ENCODE assay signal across 15 cellular contexts in genomic region chr5:170755679-170756456, GRCh38. TPM values are rescaled to one million over a fixed set of nuclear protein-coding genes. Genes with fewer than 3 reads are reported as not detected.
DNase-seq lines count a peak whose midpoint lies in the region; ATAC-seq and TF ChIP-seq lines count a peak whose summit lies in the region.
"Had no signal": no experiment of that assay in that cellular context is flagged by ENCODE, and none has a peak within 500 bp of the region (broad histone marks: within the 10 kb centered on the region; RNA-seq: fewer than 3 reads in every experiment).

No MANE protein-coding gene starts in this region.

- WGBS in heart left ventricle, 4 donors = 55 to 75% (median 66%) methylated on average over 7 of the region's 7 CpGs
- WGBS in stomach, 5 donors = 34 to 51% (median 44%) methylated on average over 7 of the region's 7 CpGs

- DNase-seq in NCI-H1417 (lab: John Stamatoyannopoulos, UW) = peak; percentile 3 to 55 (median 14)
- no peak for DNase-seq in NCI-H1417 treated with DMSO at 0.1 percent for 48 hours (lab: John Stamatoyannopoulos, UW)
- peak in 1 of 2 experiments; percentile 73 for DNase-seq in PC-9
- peak in 4 of 5 donors; percentile 59 to 88 (median 72) for DNase-seq in heart left ventricle
- DNase-seq in stomach = peak; percentile 85
- DNase-seq in Karpas-422 = no peak
- DNase-seq in naive thymus-derived CD8-positive, alpha-beta T cell = no peak
- no peak for DNase-seq in NOMO-1 treated with DMSO at 0.1 percent for 48 hours (lab: John Stamatoyannopoulos, UW; ENCODE audit: unreplicated experiment)
- DNase-seq: activated CD4-positive, alpha-beta T cell treated with anti-CD3 and anti-CD28 coated beads, Interleukin-2, amount 50 U/mL, for 1 hour; NCI-H82; stimulated activated CD4-positive, alpha-beta T cell treated with anti-CD3 and anti-CD28 coated beads, Interleukin-4, amount 100 ng/mL, for 1 hour had no signal

- H2AFZ ChIP-seq in PC-9 (no peak overlapping the region), Karpas-422 (ENCODE audit: low read length) (no peak overlapping the region)

- POLR2A ChIA-PET in PC-9 (lab: Charles Lee; ENCODE audit: unreplicated experiment) = interaction anchor here (0.6 kb wide), 2 partner anchors 1527 to 1697 kb away, joined by 3 to 5 read pairs; no protein-coding TSS in a partner anchor
- POLR2A ChIA-PET in naive thymus-derived CD8-positive, alpha-beta T cell (lab: Charles Lee) = no interaction called here

- no peaks in the 10 kb centered on the region for H3K9me3 Mint-ChIP-seq in naive thymus-derived CD8-positive, alpha-beta T cell
- H3K9me3 Mint-ChIP-seq: IgD-negative memory B cell; stimulated activated naive CD8-positive, alpha-beta T cell treated with anti-CD3 and anti-CD28 coated beads, Interleukin-15, Interleukin-2, amounts not matched to agents 100 ng/mL and 50 ng/mL, for 24 hours had no signal

- no peaks in the 10 kb centered on the region for H3K4me1 Mint-ChIP-seq in naive thymus-derived CD8-positive, alpha-beta T cell
- H3K4me1 Mint-ChIP-seq: IgD-negative memory B cell had no signal

- peak overlapping the region; percentile 30 for H3K4me2 ChIP-seq in PC-9
- no peak overlapping the region for H3K4me2 ChIP-seq in Karpas-422 (ENCODE audit: low read depth, low read length, poor library complexity, severe bottlenecking)

- H3K27me3 Mint-ChIP-seq in naive thymus-derived CD8-positive, alpha-beta T cell = peaks cover 1 to 18% (median 4%) of the 10 kb centered on the region in 5 donors

- H3K27me3 ChIP-seq in PC-9 (ENCODE audit: insufficient read depth, low read depth) (no peaks in the 10 kb centered on the region), heart left ventricle (no peaks in the 10 kb centered on the region), stomach (peaks cover 0 to 2% (median 0%) of the 10 kb centered on the region in 3 donors), Karpas-422 (ENCODE audit: low read length) (no peaks in the 10 kb centered on the region)

- H3K9ac ChIP-seq in Karpas-422 (ENCODE audit: low read length) = no peak overlapping the region

- H3K4me3 ChIP-seq in PC-9 = no peak overlapping the region
- H3K4me3 ChIP-seq in heart left ventricle = no peak overlapping the region
- no peak overlapping the region for H3K4me3 ChIP-seq in stomach
- H3K4me3 ChIP-seq in Karpas-422 (ENCODE audit: low read length) = no peak overlapping the region

- TF ChIP-seq EP300 in stomach (IDR thresholded peaks at IDR 0.05) = no peak

- ATAC-seq in heart left ventricle = peak; percentile 93 to 95 (median 94)
- no peak for ATAC-seq in naive thymus-derived CD8-positive, alpha-beta T cell
- ATAC-seq: HCT116 had no signal

- H3F3A ChIP-seq in PC-9 (ENCODE audit: insufficient read depth, low read depth) = peaks cover 55% of the 10 kb centered on the region

- H3K27ac Mint-ChIP-seq in naive thymus-derived CD8-positive, alpha-beta T cell = no peak overlapping the region
- H3K27ac Mint-ChIP-seq: IgD-negative memory B cell; stimulated activated naive CD8-positive, alpha-beta T cell treated with anti-CD3 and anti-CD28 coated beads, Interleukin-15, Interleukin-2, amounts not matched to agents 100 ng/mL and 50 ng/mL, for 24 hours had no signal

- intact Hi-C loops in PC-9 (cut with micrococcal nuclease; ENCODE audit: unreplicated experiment) (loop anchor here (5.0 to 10.0 kb wide), 2 partner anchors 769 to 1404 kb away; no protein-coding TSS in a partner anchor), heart left ventricle (cut with DNase I) (loop anchor here in 1 of 10 donors (1.0 kb wide), 1 partner anchor 9 kb away; no protein-coding TSS in a partner anchor), stomach (cut with DNase I; ENCODE audit: low total_unique reads) (no loop called here)

- TF ChIP-seq CTCF in PC-9 (conservative IDR thresholded peaks at IDR 0.05) (no peak), heart left ventricle (IDR thresholded peaks at IDR 0.05) (no peak), stomach (IDR thresholded peaks at IDR 0.05) (no peak)

- H3K27ac ChIP-seq in PC-9 = peak overlapping the region; percentile 74
- H3K27ac ChIP-seq in heart left ventricle = peak overlapping the region; percentile 67 to 96 (median 88)
- H3K27ac ChIP-seq in stomach = peak overlapping the region; percentile 78 to 88 (median 81)
- no peak overlapping the region for H3K27ac ChIP-seq in Karpas-422 (ENCODE audit: low read length)

- no peaks in the 10 kb centered on the region for H3K36me3 ChIP-seq in PC-9 (ENCODE audit: low read depth)
- H3K36me3 ChIP-seq in heart left ventricle = no peaks in the 10 kb centered on the region
- H3K36me3 ChIP-seq in stomach = no peaks in the 10 kb centered on the region
- H3K36me3 ChIP-seq in Karpas-422 (ENCODE audit: insufficient read depth, low read length) = no peaks in the 10 kb centered on the region

- no peak overlapping the region for H3K4me3 Mint-ChIP-seq in naive thymus-derived CD8-positive, alpha-beta T cell
- H3K4me3 Mint-ChIP-seq: IgD-negative memory B cell; stimulated activated naive CD8-positive, alpha-beta T cell treated with anti-CD3 and anti-CD28 coated beads, Interleukin-15, Interleukin-2, amounts not matched to agents 100 ng/mL and 50 ng/mL, for 24 hours had no signal

- TF ChIP-seq POLR2A in heart left ventricle (IDR thresholded peaks at IDR 0.05) (no peak), stomach (IDR thresholded peaks at IDR 0.05) (no peak)

- CTCF ChIA-PET in PC-9 (lab: Charles Lee) = interaction anchor here (0.7 to 1.0 kb wide), 3 partner anchors 10 to 659 kb away, joined by 3 to 5 read pairs (median 4); no protein-coding TSS in a partner anchor

- no peaks in the 10 kb centered on the region for H3K9me2 ChIP-seq in PC-9 (ENCODE audit: insufficient read depth)
- H3K9me2 ChIP-seq in Karpas-422 (replicated peaks; ENCODE audit: insufficient read depth, low read length) = no peaks in the 10 kb centered on the region

- BruUV-seq in PC-9 (replicated peaks; lab: Mats Ljungman, UMichigan) = no TSS peak

- H4K20me1 ChIP-seq in PC-9 (ENCODE audit: insufficient read depth) = no peaks in the 10 kb centered on the region
- H4K20me1 ChIP-seq in Karpas-422 (ENCODE audit: insufficient read depth, low read depth, low read length) = no peaks in the 10 kb centered on the region

- no peaks in the 10 kb centered on the region for H3K36me3 Mint-ChIP-seq in naive thymus-derived CD8-positive, alpha-beta T cell
- H3K36me3 Mint-ChIP-seq: IgD-negative memory B cell had no signal

- H3K4me1 ChIP-seq in PC-9 (replicated peaks; ENCODE audit: insufficient read depth) (peaks cover 72% of the 10 kb centered on the region), heart left ventricle (peaks cover 0 to 63% (median 34%) of the 10 kb centered on the region in 12 donors), stomach (peaks cover 27 to 63% (median 43%) of the 10 kb centered on the region in 4 donors), Karpas-422 (ENCODE audit: low read length) (no peaks in the 10 kb centered on the region)

- H3K79me2 ChIP-seq in PC-9 (ENCODE audit: low read depth) (peaks cover 8% of the 10 kb centered on the region; the same call in 1 of the 2 replicates), Karpas-422 (ENCODE audit: low read length) (no peaks in the 10 kb centered on the region)

- H3K9me3 ChIP-seq in PC-9 (ENCODE audit: insufficient read depth, low read depth) (no peaks in the 10 kb centered on the region), heart left ventricle (no peaks in the 10 kb centered on the region), stomach (no peaks in the 10 kb centered on the region), Karpas-422 (ENCODE audit: low read length) (no peaks in the 10 kb centered on the region)

RNA-seq across cellular contexts. Expression of gene GABRP, which starts 27.7 kb away (rescaled TPM):
- total RNA-seq in PC-9 (2021) = 2.1 and 5.2 TPM in 2 replicates
- total RNA-seq in heart left ventricle = 1 to 10 TPM in 1 of 9 donors, under 1 TPM in 5, not detected in 3; 0.21 to 2.9 (median 0.31) TPM
- polyA plus RNA-seq in heart left ventricle = under 1 TPM; 0.08 to 0.22 TPM
- total RNA-seq in stomach = 1 to 10 TPM in 1 of 5 donors, under 1 TPM in 2, not detected in 2; under 0.01 to 4.5 (median 0.55) TPM
- polyA plus RNA-seq in stomach = 10 to 100 TPM in 1 of 3 donors, 1 to 10 TPM in 1, under 1 TPM in 1; 0.92 to 31.7 (median 1.2) TPM
- not detected in 2 replicates for total RNA-seq in Karpas-422 (2014; rRNA removed; shearing (Covaris generic); ENCODE audit: low replicate concordance)
- total RNA-seq in naive thymus-derived CD8-positive, alpha-beta T cell = not detected
- polyA plus RNA-seq in naive thymus-derived CD8-positive, alpha-beta T cell = not detected
- total RNA-seq: T-helper 1 cell treated with Interleukin-12 subunit alpha and Interleukin-12 subunit beta and Interleukin-4 antibody, amounts not matched to agents 30 ng/mL and 1 ng/mL, for 36 hours had no signal
- polyA plus RNA-seq: IgD-negative memory B cell had no signal

Comparison
In these comparisons a context has a peak if more than half of its experiments do, and no peak if none do; other contexts are left out.
1. DNase-seq: peak in NCI-H1417 (3 of 3), heart left ventricle (4 of 5) and stomach (single experiment); none in NCI-H1417 treated with DMSO at 0.1 percent for 48 hours (single experiment), Karpas-422 (single experiment), naive thymus-derived CD8-positive, alpha-beta T cell (0 of 10) and NOMO-1 treated with DMSO at 0.1 percent for 48 hours (single experiment).
2. ATAC-seq: peak in heart left ventricle (4 of 4); none in naive thymus-derived CD8-positive, alpha-beta T cell (0 of 2).